In the genomic region with DNA sequence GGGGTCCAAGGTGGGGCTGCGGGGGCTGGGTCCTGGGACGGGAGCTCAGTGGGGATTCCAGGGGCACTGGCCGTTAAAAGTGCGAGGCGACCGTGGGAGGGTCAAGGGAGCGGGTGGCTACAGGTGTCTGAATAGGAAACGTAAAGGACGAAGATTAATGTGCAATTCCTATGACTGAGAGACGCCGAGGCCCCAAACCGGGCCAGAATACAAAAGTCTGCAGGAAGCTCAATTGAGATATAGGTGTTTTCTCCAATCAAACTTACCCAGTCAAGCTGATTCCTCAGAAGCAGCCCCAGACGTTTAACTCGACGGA, we compare ENCODE assay signal across 8 cellular contexts. TPM values are rescaled to one million over a fixed set of nuclear protein-coding genes. Genes with fewer than 3 reads are reported as not detected.
DNase-seq lines count a peak whose midpoint lies in the region; ATAC-seq, FAIRE-seq and TF ChIP-seq lines count a peak whose summit lies in the region.

TSS of gene PAFAH2 (minus strand) at position 305 of the 316 bp plus-strand sequence. CDS start 7,247 bp downstream, outside the sequence.

- dilution Hi-C loops in keratinocyte (cut with MboI; ENCODE audit: extremely low pct_ligation_motif_present, low sequenced_read_pairs): loop anchor here (25.0 kb wide), 1 partner anchor 110 kb away; the partner anchor contains the start of gene PAQR7

- peak within 1 kb of the TSS; percentile 81 for H3K9ac ChIP-seq in keratinocyte (ENCODE audit: control insufficient read depth, extremely low read depth, insufficient read depth, low read length)
- H3K9ac ChIP-seq in subcutaneous abdominal adipose tissue (ENCODE audit: low read length in 5 of 5): peak within 1 kb of the TSS; percentile 65 to 90 (median 88)

- no peaks in the 10 kb centered on the region for H3K4me1 Mint-ChIP-seq in Calu3 (ENCODE audit: low read depth, unreplicated experiment)

- BruUV-seq in Calu3 (replicated peaks; lab: Mats Ljungman, UMichigan): no TSS peak

- H3K4me3 ChIP-seq in keratinocyte (ENCODE audit: control insufficient read depth in 2 of 3, extremely low read depth in 1 of 3, insufficient read depth in 2 of 3, low read depth in 1 of 3, low read length in 3 of 3) (peak within 1 kb of the TSS; percentile 65 to 92 (median 90)), subcutaneous abdominal adipose tissue (ENCODE audit: low read depth in 1 of 5, low read length in 5 of 5) (peak within 1 kb of the TSS; percentile 72 to 87 (median 78))

- H3K27me3 Mint-ChIP-seq in Calu3 (ENCODE audit: unreplicated experiment): no peaks in the 10 kb centered on the region

- H3K36me3 Mint-ChIP-seq in Calu3 (ENCODE audit: insufficient read depth, unreplicated experiment): peaks cover 19% of the 10 kb centered on the region

- no peaks in the 10 kb centered on the region for H3K9me3 ChIP-seq in keratinocyte (ENCODE audit: control insufficient read depth, low read depth, low read length)
- H3K9me3 ChIP-seq in subcutaneous abdominal adipose tissue (ENCODE audit: control insufficient read depth in 5 of 5, low read length in 5 of 5): no peaks in the 10 kb centered on the region

- H3K36me3 ChIP-seq in keratinocyte (ENCODE audit: control insufficient read depth in 2 of 2, extremely low read depth in 1 of 2, insufficient read depth in 2 of 2, low read length in 2 of 2) (no peaks in the 10 kb centered on the region), subcutaneous abdominal adipose tissue (ENCODE audit: control insufficient read depth in 5 of 5, insufficient read depth in 5 of 5, low read length in 5 of 5) (peaks cover 0 to 2% (median 0%) of the 10 kb centered on the region in 5 donors)

- DNase-seq in Calu3: no peak
- DNase-seq in keratinocyte (ENCODE audit: low read depth, low spot score): no peak
- no peak for DNase-seq in GM19239 (ENCODE audit: insufficient read length, low spot score)

- H3K4me1 ChIP-seq in keratinocyte (ENCODE audit: control insufficient read depth, extremely low read depth, insufficient read depth, low read length): peaks cover 15% of the 10 kb centered on the region
- H3K4me1 ChIP-seq in subcutaneous abdominal adipose tissue (ENCODE audit: control insufficient read depth in 5 of 5, insufficient read depth in 5 of 5, low read length in 5 of 5): peaks cover 8 to 21% (median 20%) of the 10 kb centered on the region in 5 donors

- intact Hi-C loops in Calu3 (cut with micrococcal nuclease; ENCODE audit: unreplicated experiment): loop anchor here (5.0 kb wide), 2 partner anchors 100 to 160 kb away; no protein-coding TSS in a partner anchor

- peaks cover 2% of the 10 kb centered on the region for H3K9me1 ChIP-seq in keratinocyte (ENCODE audit: control insufficient read depth, extremely low read depth, insufficient read depth, low read length)

- H3K27ac ChIP-seq in angular gyrus (ENCODE audit: low read depth, low read length) (peak within 1 kb of the TSS; percentile 86), keratinocyte (ENCODE audit: control insufficient read depth, insufficient read depth, low read length) (peak within 1 kb of the TSS; percentile 75), subcutaneous abdominal adipose tissue (ENCODE audit: low read depth, low read length) (peak within 1 kb of the TSS; percentile 92)

- FAIRE-seq in keratinocyte (lab: Jason Lieb, UNC) (no peak), GM19239 (lab: Jason Lieb, UNC) (no peak)

- H4K20me1 ChIP-seq in keratinocyte (ENCODE audit: control insufficient read depth, extremely low read depth, insufficient read depth, low read length): no peaks in the 10 kb centered on the region

- H3K4me2 ChIP-seq in keratinocyte (ENCODE audit: control insufficient read depth, extremely low read depth, insufficient read depth, low read depth, low read length): peak within 1 kb of the TSS; percentile 88

- peak within 1 kb of the TSS; percentile 98 for H2AFZ ChIP-seq in keratinocyte (ENCODE audit: control insufficient read depth, low read length)

- H3K4me3 Mint-ChIP-seq in Calu3 (ENCODE audit: low read depth, unreplicated experiment): peak within 1 kb of the TSS; percentile 92

- H3K27ac Mint-ChIP-seq in Calu3 (ENCODE audit: unreplicated experiment): peak within 1 kb of the TSS; percentile 91

- no peaks in the 10 kb centered on the region for H3K9me3 Mint-ChIP-seq in Calu3 (ENCODE audit: low read depth, unreplicated experiment)

- TF ChIP-seq CTCF in Calu3 (IDR thresholded peaks at IDR 0.05; ENCODE audit: unreplicated experiment) (no peak), keratinocyte (optimal IDR thresholded peaks at IDR 0.05 in 1 of 3, IDR thresholded peaks at IDR 0.05 in 1 of 3, conservative IDR thresholded peaks at IDR 0.05 in 1 of 3; ENCODE audit: extremely low read depth in 1 of 3, insufficient read depth in 2 of 3, low read length in 3 of 3) (no peak)

- CTCF ChIA-PET in Calu3 (lab: Charles Lee): interaction anchor here (0.6 to 1.8 kb wide), 6 partner anchors 11 to 229 kb away, joined by 3 to 22 read pairs (median 4); no protein-coding TSS in a partner anchor

- peak; percentile 12 for ATAC-seq in HG03095 (IDR thresholded peaks at IDR 0.05; ENCODE audit: unreplicated experiment)
- no peak for ATAC-seq in GM19351 (IDR thresholded peaks at IDR 0.05; ENCODE audit: unreplicated experiment)
- ATAC-seq in GM21619 (IDR thresholded peaks at IDR 0.05; ENCODE audit: unreplicated experiment): no peak

- H3K27me3 ChIP-seq in keratinocyte (ENCODE audit: control insufficient read depth, extremely low read depth, insufficient read depth, low read length): no peaks in the 10 kb centered on the region
- no peaks in the 10 kb centered on the region for H3K27me3 ChIP-seq in subcutaneous abdominal adipose tissue (ENCODE audit: control insufficient read depth in 5 of 5, insufficient read depth in 4 of 5, low read length in 5 of 5)

- peaks cover 7% of the 10 kb centered on the region for H3K79me2 ChIP-seq in keratinocyte (ENCODE audit: control insufficient read depth, insufficient read depth, low read length)

RNA-seq across cellular contexts. Expression of gene PAFAH2, which starts in this region (rescaled TPM):
- total RNA-seq in Calu3 (2022): 8.4 and 11.5 TPM in 2 replicates
- 15.5 to 17.8 TPM (median 15.9 TPM) in 3 replicates for polyA plus RNA-seq in keratinocyte
- polyA plus RNA-seq in keratinocyte (2011; ENCODE audit: low read depth): 9.2 TPM
- polyA plus RNA-seq in keratinocyte (2011; cell fraction: cytosol; rRNA removed): 14.7 and 15.6 TPM in 2 replicates
- 16.8 and 19.1 TPM in 2 replicates for polyA plus RNA-seq in keratinocyte (2011; cell fraction: nucleus; rRNA removed)
- polyA plus RNA-seq in keratinocyte (2012; ENCODE audit: low replicate concordance): 9.9 and 11.4 TPM in 2 replicates
- 11.8 to 18.7 TPM (median 16.7 TPM) in 3 replicates for polyA minus RNA-seq in keratinocyte
- 10.7 TPM for polyA minus RNA-seq in keratinocyte (2011; cell fraction: cytosol; rRNA and poly(A)+ RNA removed)
- 11.8 and 17.6 TPM in 2 replicates for polyA minus RNA-seq in keratinocyte (2011; cell fraction: nucleus; rRNA and poly(A)+ RNA removed)
